Comparison of ENCODE assay signal across 20 cellular contexts in the genomic region with DNA sequence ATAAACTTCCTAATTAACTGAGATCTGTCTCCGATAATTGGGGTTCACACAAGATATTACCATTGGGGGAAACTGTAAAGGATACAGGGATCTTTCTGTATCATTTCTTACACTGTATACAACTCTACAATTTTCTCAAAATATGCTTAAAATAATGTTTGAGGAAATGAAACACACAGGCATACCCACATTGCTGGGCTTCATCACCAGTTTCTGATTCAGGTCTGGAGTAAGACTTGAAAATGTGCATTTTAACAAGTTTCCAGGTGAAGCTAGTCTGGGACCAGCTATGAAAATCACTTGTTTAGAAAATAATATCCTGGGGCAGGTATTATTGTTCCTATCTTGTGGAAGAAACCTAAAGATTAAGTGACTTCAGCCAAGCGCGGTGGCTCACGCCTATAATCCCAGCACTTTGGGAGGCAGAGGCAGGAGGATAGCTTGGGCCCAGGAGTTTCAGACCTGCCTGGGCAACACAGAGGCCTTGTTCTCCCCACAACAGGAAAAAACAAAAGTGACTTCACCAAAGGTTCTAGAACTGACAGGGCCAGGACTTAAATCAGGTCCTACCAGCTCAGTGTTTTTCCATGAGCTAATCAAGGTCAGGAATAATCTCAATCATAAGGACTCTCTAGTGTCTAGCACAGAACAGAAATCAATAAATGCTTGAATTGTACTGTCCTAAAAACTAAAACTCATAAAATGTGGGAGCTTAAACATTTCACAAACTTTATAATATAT. TPM values are rescaled to one million over a fixed set of nuclear protein-coding genes. Genes with fewer than 3 reads are reported as not detected.
DNase-seq lines count a peak whose midpoint lies in the region; ATAC-seq, FAIRE-seq and TF ChIP-seq lines count a peak whose summit lies in the region.
"Had no signal": no experiment of that assay in that cellular context is flagged by ENCODE, and none has a peak within 500 bp of the region (broad histone marks: within the 10 kb centered on the region; RNA-seq: fewer than 3 reads in every experiment).

No MANE protein-coding gene starts in this region.

- POLR2A ChIA-PET in H1 (lab: Charles Lee; ENCODE audit: partially characterized antibody): interaction anchor here (0.8 to 5.2 kb wide), 11 partner anchors 8 to 402 kb away, joined by 3 to 42 read pairs (median 4); partner anchors contain the start of gene TOMM7

- H2BK20ac ChIP-seq in H1 (ENCODE audit: low read length): no peak overlapping the region

- TF ChIP-seq RAD21 in H1 (IDR thresholded peaks at IDR 0.05 in 1 of 2, conservative IDR thresholded peaks at IDR 0.05 in 1 of 2; ENCODE audit: low read depth in 2 of 2, low read length in 2 of 2): no peak

- peak overlapping the region; percentile 19 for H3K56ac ChIP-seq in H1 (replicated peaks; ENCODE audit: insufficient read length, low read depth, low read length)

- H3K27ac ChIP-seq in H1 (ENCODE audit: low read depth, low read length): peak overlapping the region; percentile 39; the same call in 1 of the 2 replicates
- peak overlapping the region in 3 of 4 donors; percentile 11 to 61 (median 39) for H3K27ac ChIP-seq in pancreas
- H3K27ac ChIP-seq: tibial artery had no signal

- 95% methylated on average over 4 of the region's 4 CpGs; no CpG with 5 or more reads in 1 of the 2 experiments for WGBS in H1 (ENCODE audit: extremely low coverage in 1 of 2, insufficient coverage in 1 of 2, insufficient read length in 1 of 2, insufficient replicate concordance in 2 of 2, low coverage in 1 of 2, low lambda C conversion rate in 2 of 2, missing lambda C conversion rate in 1 of 2), 2 experiments
- 91 to 93% methylated on average over 4 of the region's 4 CpGs for WGBS in pancreas, 2 donors

- FAIRE-seq in GM12891 (lab: Jason Lieb, UNC) (no peak), H1 (lab: Jason Lieb, UNC) (no peak), pancreas (lab: Jason Lieb, UNC) (no peak)
- FAIRE-seq: frontal cortex had no signal

- no peaks in the 10 kb centered on the region for H3K79me1 ChIP-seq in H1 (ENCODE audit: low read depth, low read length)

- no peak overlapping the region for H2BK15ac ChIP-seq in H1 (ENCODE audit: low read length)

- no peaks in the 10 kb centered on the region for H3K23me2 ChIP-seq in H1 (ENCODE audit: low read depth, low read length)

- TF ChIP-seq POLR2A in GM12891 (IDR thresholded peaks at IDR 0.05; ENCODE audit: low read depth, low read length): no peak
- no peak for TF ChIP-seq POLR2A in H1 (IDR thresholded peaks at IDR 0.05; ENCODE audit: control extremely low read depth in 1 of 2, low read depth in 2 of 2, low read length in 2 of 2)

- DNase-seq in GM12891 (ENCODE audit: insufficient read length, low spot score) (no peak), MV-4-11 (lab: John Stamatoyannopoulos, UW) (peak; percentile 2), H1 (ENCODE audit: low read depth in 1 of 2, low spot score in 2 of 2) (no peak), pancreas (no peak)
- no peak for DNase-seq in stimulated activated CD8-positive, alpha-beta memory T cell treated with anti-CD3 and anti-CD28 coated beads, Interleukin-4, amount 100 ng/mL, for 48 hours
- DNase-seq: amygdala; central memory CD4-positive, alpha-beta T cell; DMS79; erythroblast; IMR-90; NCI-H1417 treated with DMSO at 0.1 percent for 48 hours; NCI-H526; SIG-M5; stimulated activated naive CD4-positive, alpha-beta T cell; T-cell; tibial artery had no signal

- CTCF ChIA-PET in H1 (lab: Charles Lee; ENCODE audit: partially characterized antibody): interaction anchor here (0.7 to 1.9 kb wide), 8 partner anchors 12 to 213 kb away, joined by 3 to 9 read pairs (median 5); no protein-coding TSS in a partner anchor

- H4K5ac ChIP-seq in H1 (ENCODE audit: insufficient read length, low read depth, low read length): no peak overlapping the region

- no peak for TF ChIP-seq CTCF in H1 (IDR thresholded peaks at IDR 0.05; ENCODE audit: control extremely low read depth in 1 of 3, insufficient read depth in 1 of 3, low read depth in 1 of 3, low read length in 3 of 3)
- no peak for TF ChIP-seq CTCF in pancreas (IDR thresholded peaks at IDR 0.05)

- no peak overlapping the region for H3K14ac ChIP-seq in H1 (ENCODE audit: insufficient read length)

- no peak overlapping the region for H3K23ac ChIP-seq in H1 (ENCODE audit: insufficient read length)

- H3K36me3 ChIP-seq in H1 (ENCODE audit: control insufficient read depth in 2 of 4, insufficient read depth in 4 of 4, low read length in 3 of 4): peaks cover 0 to 31% (median 7%) of the 10 kb centered on the region in 4 experiments; a peak in 5 of 8 replicates
- H3K36me3 ChIP-seq in pancreas: peaks cover 0 to 11% (median 4%) of the 10 kb centered on the region in 3 donors

- no peak overlapping the region for H3K4ac ChIP-seq in H1 (replicated peaks; ENCODE audit: insufficient read length, low read depth, low read length)

- H2BK5ac ChIP-seq in H1 (ENCODE audit: low read depth, low read length): peak overlapping the region; percentile 69

- no peak overlapping the region for H2AFZ ChIP-seq in H1 (ENCODE audit: low read length)

- no peak for TF ChIP-seq EP300 in H1 (IDR thresholded peaks at IDR 0.05; ENCODE audit: borderline replicate concordance in 1 of 2, low read depth in 2 of 2, low read length in 2 of 2)

- no peak overlapping the region for H3K4me2 ChIP-seq in H1 (ENCODE audit: insufficient read depth in 1 of 2, low read depth in 2 of 2, low read length in 2 of 2)

- H3K79me2 ChIP-seq in H1 (ENCODE audit: control insufficient read depth in 1 of 2, insufficient read depth in 2 of 2, low read length in 2 of 2): peaks cover 2 to 3% of the 10 kb centered on the region in 2 experiments; a peak in 2 of 4 replicates

- H3K4me1 ChIP-seq in H1 (replicated peaks in 1 of 4; ENCODE audit: control insufficient read depth in 3 of 4, insufficient read depth in 4 of 4, low read length in 3 of 4) (peaks cover 0 to 26% (median 15%) of the 10 kb centered on the region in 4 experiments), pancreas (peaks cover 0 to 10% (median 0%) of the 10 kb centered on the region in 3 donors)
- H3K4me1 ChIP-seq: tibial artery had no signal

- peak overlapping the region; percentile 33 for H2BK120ac ChIP-seq in H1 (replicated peaks; ENCODE audit: low read depth, low read length)

- ATAC-seq in pancreas (peak; percentile 73 to 92 (median 78)), GM21381 (IDR thresholded peaks at IDR 0.05; ENCODE audit: unreplicated experiment) (no peak), GM19324 (IDR thresholded peaks at IDR 0.05; ENCODE audit: low FRiP score, unreplicated experiment) (no peak)
- ATAC-seq: natural killer cell treated with Interleukin-12 subunit alpha and Interleukin-12 subunit beta and Interleukin-15 and Interleukin-18, amount 100 ng/mL, for 72 hours; T-cell had no signal

- no peaks in the 10 kb centered on the region for H3K27me3 ChIP-seq in H1 (replicated peaks in 1 of 4; ENCODE audit: control insufficient read depth in 3 of 4, extremely low read depth in 1 of 4, insufficient read depth in 3 of 4, low read length in 3 of 4)
- no peaks in the 10 kb centered on the region for H3K27me3 ChIP-seq in pancreas
- H3K27me3 ChIP-seq: tibial artery had no signal

- no peaks in the 10 kb centered on the region for H4K20me1 ChIP-seq in H1 (replicated peaks in 1 of 2; ENCODE audit: control insufficient read depth in 1 of 2, insufficient read depth in 2 of 2, low read length in 2 of 2)

- no peak overlapping the region for H4K8ac ChIP-seq in H1 (ENCODE audit: extremely low read depth, insufficient read depth, low read length)

- intact Hi-C loops in pancreas (cut with DNase I): no loop called here

- H2BK12ac ChIP-seq in H1 (ENCODE audit: low read depth, low read length): no peak overlapping the region

- no peak overlapping the region for H3K9ac ChIP-seq in H1 (replicated peaks in 1 of 4; ENCODE audit: extremely low read depth in 1 of 4, low read depth in 3 of 4, low read length in 3 of 4)

- H3K9me3 ChIP-seq in H1 (ENCODE audit: insufficient read depth in 2 of 2, low read depth in 1 of 2, low read length in 1 of 2): no peaks in the 10 kb centered on the region
- H3K9me3 ChIP-seq in pancreas: no peaks in the 10 kb centered on the region
- H3K9me3 ChIP-seq: tibial artery had no signal

- peak overlapping the region; percentile 27; the same call in 1 of the 2 replicates for H3K18ac ChIP-seq in H1 (ENCODE audit: extremely low read depth, low read length)

- H3K4me3 ChIP-seq in H1 (ENCODE audit: extremely low read depth in 1 of 4, insufficient read depth in 2 of 4, low read depth in 3 of 4, low read length in 4 of 4) (no peak overlapping the region), pancreas (no peak overlapping the region)
- H3K4me3 ChIP-seq: tibial artery had no signal

- no peak overlapping the region for H4K91ac ChIP-seq in H1 (replicated peaks; ENCODE audit: insufficient read length, low read length)

- no peak overlapping the region for H2AK5ac ChIP-seq in H1 (ENCODE audit: low read depth, low read length)

TF ChIP-seq in GM12891, 5 proteins besides CTCF, POLR2A, EP300 and RAD21:
- no peak for TF ChIP-seq POU2F2 (IDR thresholded peaks at IDR 0.05; ENCODE audit: low read depth, low read length)
- peak; percentile 79 for TF ChIP-seq SPI1 (IDR thresholded peaks at IDR 0.05; ENCODE audit: low read depth, low read length)

TF ChIP-seq in H1, 55 proteins besides CTCF, POLR2A, EP300 and RAD21:
- TF ChIP-seq BACH1 (IDR thresholded peaks at IDR 0.05; ENCODE audit: low read length): no peak
- TF ChIP-seq ZNF274 (IDR thresholded peaks at IDR 0.05; ENCODE audit: borderline replicate concordance, extremely low read depth, low read length): no peak
- no peak for TF ChIP-seq HDAC6 (IDR thresholded peaks at IDR 0.05; ENCODE audit: low read depth, low read length)
- no peak for TF ChIP-seq GABPA (IDR thresholded peaks at IDR 0.05; ENCODE audit: borderline replicate concordance, insufficient read depth, low read length)
- no peak for TF ChIP-seq NRF1 (IDR thresholded peaks at IDR 0.05; ENCODE audit: low read depth, low read length)
- TF ChIP-seq JUN (IDR thresholded peaks at IDR 0.05; ENCODE audit: low read depth, low read length): no peak
- no peak for TF ChIP-seq TAF1 (IDR thresholded peaks at IDR 0.05; ENCODE audit: low read depth, low read length)
TF ChIP-seq in H1: peak in this region for 0.

RNA-seq across cellular contexts. Expression of gene TOMM7, which starts 12.6 kb away (rescaled TPM):
- 414 TPM for polyA plus RNA-seq in GM12891 (2012; ENCODE audit: low read depth, missing spikeins)
- total RNA-seq in H1 (2021; fragmentation: NEBNext Ultra II Directional; extraction: Animal tissue kit (Norgen Biotek cat#: 25700)): 389 and 406 TPM in 2 replicates
- polyA plus RNA-seq in H1 (2011; rRNA removed) (277 and 508 TPM in 2 replicates), pancreas (100 to 1,000 TPM; 126 to 262 TPM)
- polyA plus RNA-seq in H1 (2011; cell fraction: cytosol; rRNA removed): 339 TPM
- 107 TPM for polyA plus RNA-seq in H1 (2011; cell fraction: nucleus; rRNA removed)
- polyA plus RNA-seq in H1 (2012, experiment 1 of 2): 385 to 924 TPM (median 902 TPM) in 4 replicates
- polyA plus RNA-seq in H1 (2012, experiment 2 of 2): 199 TPM
- 691 TPM for polyA plus RNA-seq in H1 (2013, experiment 1 of 2)
- 740 TPM for polyA plus RNA-seq in H1 (2013, experiment 2 of 2)
- polyA minus RNA-seq in H1 (2011; rRNA and poly(A)+ RNA removed): 61.9 and 62.2 TPM in 2 replicates
- polyA minus RNA-seq in H1 (2011; cell fraction: cytosol; rRNA and poly(A)+ RNA removed): 93.4 TPM
- polyA minus RNA-seq in H1 (2011; cell fraction: nucleus; rRNA and poly(A)+ RNA removed): 146 TPM
- 100 to 1,000 TPM; 210 to 316 (median 223) TPM for total RNA-seq in pancreas

Comparison
In these comparisons a context has a peak if more than half of its experiments do, and no peak if none do; other contexts are left out.
1. ATAC-seq: peak in pancreas (4 of 4); none in GM21381 (single experiment) and GM19324 (single experiment).